Comparison of ENCODE assay signal across 27 cellular contexts in the genomic region with DNA sequence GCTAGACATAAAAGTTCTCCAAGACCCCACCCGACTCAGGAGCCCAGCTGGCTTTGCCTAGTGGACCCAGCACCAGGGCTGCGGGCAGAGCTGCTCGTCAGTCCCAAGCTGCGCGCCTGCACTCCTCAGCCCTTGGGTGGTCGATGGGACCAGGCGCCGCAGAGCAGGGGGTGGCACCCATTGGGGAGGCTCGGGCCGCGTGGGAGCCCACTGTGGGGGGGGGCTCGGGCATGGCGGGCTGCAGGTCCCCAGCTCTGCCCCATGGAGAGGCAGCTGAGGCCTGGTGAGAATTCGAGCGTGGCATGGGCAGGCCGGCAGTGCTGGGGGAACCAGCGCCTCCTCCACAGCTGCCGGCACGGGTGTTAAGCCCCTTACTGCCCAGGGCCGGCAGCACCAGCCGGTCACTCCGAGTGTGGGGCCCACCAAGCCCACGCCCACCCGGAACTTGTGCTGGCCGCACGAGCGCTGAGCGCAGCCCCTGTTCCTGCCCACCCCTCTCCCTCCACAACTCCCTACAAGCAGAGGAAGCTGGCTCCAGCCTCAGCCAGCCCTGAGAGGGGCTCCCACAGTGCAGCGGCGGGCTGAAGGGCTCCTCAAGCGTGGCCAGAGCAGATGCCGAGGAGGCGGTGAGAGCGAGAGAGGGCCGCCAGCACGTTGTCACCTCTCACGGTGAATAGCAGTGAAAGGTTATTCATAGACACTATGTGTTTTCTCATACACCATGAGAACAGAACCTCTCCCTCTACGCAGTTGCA.
"Had no signal": no experiment of that assay in that cellular context is flagged by ENCODE, and none has a peak within 500 bp of the region (broad histone marks: within the 10 kb centered on the region; RNA-seq: fewer than 3 reads in every experiment).

No MANE protein-coding gene starts in this region.

- H3K27me3 Mint-ChIP-seq: activated CD4-positive, alpha-beta T cell treated with anti-CD3 and anti-CD28 coated beads for 36 hours; activated CD4-positive, alpha-beta T cell treated with anti-CD3 and anti-CD28 coated beads, Interleukin-2, amount 10 ng/mL, durations not matched to agents 7 days and 5 days; activated CD8-positive, alpha-beta T cell treated with anti-CD3 and anti-CD28 coated beads for 36 hours; activated naive CD8-positive, alpha-beta T cell treated with anti-CD3 and anti-CD28 coated beads, Interleukin-2, amount 10 ng/mL, durations not matched to agents 7 days and 5 days had no signal

- H3K27me3 ChIP-seq: ascending aorta, breast epithelium, cardiac muscle cell, colonic mucosa, esophagus muscularis mucosa, foreskin keratinocyte, gastrocnemius medialis, heart left ventricle had no signal

- H3K27ac ChIP-seq: ascending aorta, breast epithelium, cardiac muscle cell, colonic mucosa, esophagus muscularis mucosa, foreskin keratinocyte, gastrocnemius medialis, heart left ventricle had no signal

- ATAC-seq: activated CD4-positive, alpha-beta T cell treated with anti-CD3 and anti-CD28 coated beads for 36 hours; activated CD8-positive, alpha-beta T cell treated with anti-CD3 and anti-CD28 coated beads for 36 hours; activated naive CD4-positive, alpha-beta T cell treated with anti-CD3 and anti-CD28 coated beads, Interleukin-2, amount 50 U/mL, for 72 hours; activated T-cell treated with anti-CD3 and anti-CD28 coated beads, Interleukin-2, amount 50 U/mL, for 4 hours; foreskin keratinocyte; gastrocnemius medialis; heart left ventricle had no signal

- H3K4me1 Mint-ChIP-seq: endodermal cell had no signal

- H3K9me3 Mint-ChIP-seq: activated naive CD4-positive, alpha-beta T cell treated with anti-CD3 and anti-CD28 coated beads for 36 hours; activated T-cell treated with anti-CD3 and anti-CD28 coated beads, Interleukin-2, amount 50 U/mL, for 4 hours had no signal

- H3K4me1 ChIP-seq: ascending aorta, breast epithelium, colonic mucosa, foreskin keratinocyte, gastrocnemius medialis had no signal

- H3K36me3 ChIP-seq: ascending aorta, breast epithelium, cardiac muscle cell, colonic mucosa, gastrocnemius medialis had no signal

- H3K9me3 ChIP-seq: ascending aorta, breast epithelium, colonic mucosa, esophagus muscularis mucosa, gastrocnemius medialis, heart left ventricle had no signal

- H3K4me3 ChIP-seq: ascending aorta, breast epithelium, cardiac muscle cell, colonic mucosa, esophagus muscularis mucosa, gastrocnemius medialis, heart left ventricle had no signal

- DNase-seq: activated CD4-positive, alpha-beta T cell treated with anti-CD3 and anti-CD28 coated beads for 36 hours; activated CD4-positive, alpha-beta T cell treated with anti-CD3 and anti-CD28 coated beads, Interleukin-2, amount 10 ng/mL, durations not matched to agents 7 days and 5 days; activated CD4-positive, alpha-beta T cell treated with anti-CD3 and anti-CD28 coated beads, Interleukin-2, amount 50 U/mL, for 4 hours; activated CD4-positive, CD25-positive, alpha-beta regulatory T cell; activated CD4-positive, CD25-positive, alpha-beta regulatory T cell treated with anti-CD3 and anti-CD28 coated beads, Interleukin-2, amount 50 U/mL, for 72 hours; activated CD8-positive, alpha-beta memory T cell treated with anti-CD3 and anti-CD28 coated beads for 24 hours; activated CD8-positive, alpha-beta T cell treated with anti-CD3 and anti-CD28 coated beads for 36 hours; activated naive CD4-positive, alpha-beta T cell treated with anti-CD3 and anti-CD28 coated beads for 36 hours; activated naive CD8-positive, alpha-beta T cell treated with anti-CD3 and anti-CD28 coated beads, Interleukin-2, amount 10 ng/mL, durations not matched to agents 7 days and 5 days; activated T-cell treated with anti-CD3 and anti-CD28 coated beads, Interleukin-2, amount 50 U/mL, for 4 hours; central memory CD4-positive, alpha-beta T cell; cerebellar nuclear complex; colonic mucosa; effector CD8-positive, alpha-beta T cell; endodermal cell; erythroblast; foreskin keratinocyte; gastrocnemius medialis; glutamatergic neuron; heart left ventricle; T-helper 2 cell had no signal

- H3K4me3 Mint-ChIP-seq: activated CD4-positive, alpha-beta T cell treated with anti-CD3 and anti-CD28 coated beads for 36 hours; activated CD4-positive, alpha-beta T cell treated with anti-CD3 and anti-CD28 coated beads, Interleukin-2, amount 10 ng/mL, durations not matched to agents 7 days and 5 days; activated CD8-positive, alpha-beta T cell treated with anti-CD3 and anti-CD28 coated beads for 36 hours; activated naive CD4-positive, alpha-beta T cell treated with anti-CD3 and anti-CD28 coated beads for 36 hours; activated naive CD8-positive, alpha-beta T cell treated with anti-CD3 and anti-CD28 coated beads, Interleukin-2, amount 10 ng/mL, durations not matched to agents 7 days and 5 days; activated T-cell treated with anti-CD3 and anti-CD28 coated beads, Interleukin-2, amount 50 U/mL, for 4 hours; brain; endodermal cell had no signal

- H3K27ac Mint-ChIP-seq: activated CD4-positive, alpha-beta T cell treated with anti-CD3 and anti-CD28 coated beads for 36 hours; activated CD4-positive, alpha-beta T cell treated with anti-CD3 and anti-CD28 coated beads, Interleukin-2, amount 10 ng/mL, durations not matched to agents 7 days and 5 days; activated CD8-positive, alpha-beta T cell treated with anti-CD3 and anti-CD28 coated beads for 36 hours; activated naive CD4-positive, alpha-beta T cell treated with anti-CD3 and anti-CD28 coated beads for 36 hours; activated naive CD4-positive, alpha-beta T cell treated with anti-CD3 and anti-CD28 coated beads, Interleukin-2, amount 50 U/mL, for 72 hours; activated naive CD8-positive, alpha-beta T cell treated with anti-CD3 and anti-CD28 coated beads, Interleukin-2, amount 10 ng/mL, durations not matched to agents 7 days and 5 days; brain; endodermal cell had no signal
